ENCODE assay signal across 14 cellular contexts in genomic region chr14:66009104-66009503, GRCh38.
DNase-seq lines count a peak whose midpoint lies in the region; ATAC-seq and TF ChIP-seq lines count a peak whose summit lies in the region.
"Had no signal": no experiment of that assay in that cellular context is flagged by ENCODE, and none has a peak within 500 bp of the region (broad histone marks: within the 10 kb centered on the region; RNA-seq: fewer than 3 reads in every experiment).

No MANE protein-coding gene starts in this region.

- ATAC-seq in GM21619 (IDR thresholded peaks at IDR 0.05; ENCODE audit: unreplicated experiment): no peak

- no peaks in the 10 kb centered on the region for H3K27me3 Mint-ChIP-seq in osteocyte (ENCODE audit: unreplicated experiment)

- peaks cover 20% of the 10 kb centered on the region for H3K9me3 Mint-ChIP-seq in osteocyte (ENCODE audit: unreplicated experiment)

- no peak overlapping the region for H3K27ac Mint-ChIP-seq in osteocyte (ENCODE audit: unreplicated experiment)

- CTCF ChIA-PET in RWPE1 (lab: Yijun Ruan, JAX): no interaction called here

- DNase-seq in H4 (ENCODE audit: low spot score): peak; percentile 90
- DNase-seq in RWPE1 (ENCODE audit: low spot score): peak; percentile 54
- peak; percentile 73 for DNase-seq in fibroblast of mammary gland (ENCODE audit: low read depth)
- peak; percentile 61 for DNase-seq in renal cortical epithelial cell (ENCODE audit: low read depth)
- DNase-seq in osteocyte (ENCODE audit: extremely low spot score, unreplicated experiment): no peak
- no peak for DNase-seq in AML-193 (lab: John Stamatoyannopoulos, UW)
- DNase-seq in NCI-H1436 treated with DMSO at 0.1 percent for 48 hours (lab: John Stamatoyannopoulos, UW): no peak
- DNase-seq: activated CD4-positive, alpha-beta T cell treated with anti-CD3 and anti-CD28 coated beads, Interleukin-2, amount 50 U/mL, for 48 hours; activated naive CD4-positive, alpha-beta T cell treated with anti-CD3 and anti-CD28 coated beads, Interleukin-2, amount 50 U/mL, for 16 hours; Karpas-422; NCI-H524 treated with DMSO at 0.1 percent for 48 hours; nucleus accumbens; SW 1271 had no signal

- no peak for TF ChIP-seq CTCF in RWPE1 (conservative IDR thresholded peaks at IDR 0.05; ENCODE audit: low read depth)
- no peak for TF ChIP-seq CTCF in fibroblast of mammary gland (conservative IDR thresholded peaks at IDR 0.05; ENCODE audit: control insufficient read depth, insufficient read depth, low read depth, low read length)
- TF ChIP-seq CTCF in osteocyte (IDR thresholded peaks at IDR 0.05): no peak

- H3K27ac ChIP-seq in RWPE1: no peak overlapping the region

- no peaks in the 10 kb centered on the region for H3K36me3 Mint-ChIP-seq in osteocyte (ENCODE audit: unreplicated experiment)

- POLR2A ChIA-PET in RWPE1 (lab: Yijun Ruan, JAX; ENCODE audit: low non-redundant PET): no interaction called here

- H3K4me3 Mint-ChIP-seq in osteocyte (ENCODE audit: unreplicated experiment): no peak overlapping the region

- no peak overlapping the region for H3K4me3 ChIP-seq in fibroblast of mammary gland (ENCODE audit: control insufficient read depth, low read depth, low read length)

- H3K4me1 Mint-ChIP-seq in osteocyte (ENCODE audit: unreplicated experiment): no peaks in the 10 kb centered on the region

Comparison
In these comparisons a context has a peak if more than half of its experiments do, and no peak if none do; other contexts are left out.
1. DNase-seq: peak in H4 (single experiment), RWPE1 (single experiment), fibroblast of mammary gland (single experiment) and renal cortical epithelial cell (single experiment); none in osteocyte (single experiment), AML-193 (0 of 2) and NCI-H1436 treated with DMSO at 0.1 percent for 48 hours (single experiment).